Comparison of ENCODE assay signal across 22 cellular contexts in the genomic region with DNA sequence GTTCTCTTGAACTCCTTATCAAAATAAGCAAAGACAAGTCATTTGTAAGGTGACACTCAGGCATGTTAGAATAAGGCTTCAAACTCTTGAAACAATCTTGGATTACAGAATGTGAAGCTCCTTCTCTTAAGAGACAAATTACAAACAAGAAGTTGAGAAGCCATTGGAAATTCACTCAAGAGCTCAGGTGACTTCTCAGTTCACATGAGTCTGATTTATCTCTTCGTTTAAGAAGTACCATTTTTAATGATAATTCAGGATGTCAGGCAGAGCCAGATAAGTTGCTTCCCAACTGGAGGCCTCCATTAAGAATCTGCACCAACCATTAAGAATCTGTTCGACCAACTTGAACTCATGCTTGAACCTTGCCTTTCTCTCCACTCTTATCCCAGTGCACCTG.
"Had no signal": no experiment of that assay in that cellular context is flagged by ENCODE, and none has a peak within 500 bp of the region (broad histone marks: within the 10 kb centered on the region; RNA-seq: fewer than 3 reads in every experiment).

No MANE protein-coding gene starts in this region.

- H3K4me3 ChIP-seq: Peyer's patch, SJSA1 had no signal

- H3K9ac ChIP-seq: KMS-11 had no signal

- H3K27me3 ChIP-seq: Peyer's patch, SJSA1 had no signal

- H3K4me1 ChIP-seq: Peyer's patch had no signal

- DNase-seq: activated B cell treated with CpG ODN at 0.5 μM for 24 hours; activated CD4-positive, alpha-beta memory T cell treated with anti-CD3 and anti-CD28 coated beads for 36 hours; activated CD4-positive, alpha-beta T cell treated with anti-CD3 and anti-CD28 coated beads, Interleukin-2, amount 10 ng/mL, durations not matched to agents 7 days and 5 days; activated CD8-positive, alpha-beta memory T cell treated with anti-CD3 and anti-CD28 coated beads for 24 hours; activated gamma-delta T cell; activated naive CD4-positive, alpha-beta T cell treated with anti-CD3 and anti-CD28 coated beads, Interleukin-2, amount 10 ng/mL, durations not matched to agents 7 days and 5 days; activated naive CD8-positive, alpha-beta T cell treated with anti-CD3 and anti-CD28 coated beads for 36 hours; activated T-cell treated with anti-CD3 and anti-CD28 coated beads, Interleukin-2, amount 50 U/mL, for 48 hours; cerebellar nuclear complex; NCI-H1092; NCI-H1930; NCI-H345; NCI-H510A; NCI-H526 treated with DMSO at 0.1 percent for 48 hours; NK-92 treated with Interleukin-12 subunit alpha and Interleukin-12 subunit beta, amount 100 ng/mL, for 24 hours; Peyer's patch; SHP77; T-helper 17 cell; T-helper 9 cell had no signal

- H3K9me3 Mint-ChIP-seq: activated B cell treated with CpG ODN at 0.5 μM for 24 hours; activated CD4-positive, alpha-beta memory T cell treated with anti-CD3 and anti-CD28 coated beads for 36 hours; activated CD4-positive, alpha-beta T cell treated with anti-CD3 and anti-CD28 coated beads, Interleukin-2, amount 10 ng/mL, durations not matched to agents 7 days and 5 days; activated naive CD4-positive, alpha-beta T cell treated with anti-CD3 and anti-CD28 coated beads, Interleukin-2, amount 10 ng/mL, durations not matched to agents 7 days and 5 days; activated naive CD8-positive, alpha-beta T cell treated with anti-CD3 and anti-CD28 coated beads for 36 hours had no signal

- H3K4me1 Mint-ChIP-seq: activated B cell treated with CpG ODN at 0.5 μM for 24 hours; activated CD4-positive, alpha-beta T cell treated with anti-CD3 and anti-CD28 coated beads, Interleukin-2, amount 10 ng/mL, durations not matched to agents 7 days and 5 days; activated naive CD4-positive, alpha-beta T cell treated with anti-CD3 and anti-CD28 coated beads, Interleukin-2, amount 10 ng/mL, durations not matched to agents 7 days and 5 days; activated naive CD8-positive, alpha-beta T cell treated with anti-CD3 and anti-CD28 coated beads for 36 hours; activated T-helper 17 cell treated with anti-CD3 and anti-CD28 coated beads, Interleukin-2, amount 50 U/mL, for 72 hours; T-helper 17 cell had no signal

- H3K36me3 ChIP-seq: Peyer's patch, SJSA1 had no signal

- H3K9me3 ChIP-seq: Peyer's patch, SJSA1 had no signal

- H3K27me3 Mint-ChIP-seq: activated B cell treated with CpG ODN at 0.5 μM for 24 hours; activated CD4-positive, alpha-beta T cell treated with anti-CD3 and anti-CD28 coated beads, Interleukin-2, amount 10 ng/mL, durations not matched to agents 7 days and 5 days; activated naive CD4-positive, alpha-beta T cell treated with anti-CD3 and anti-CD28 coated beads, Interleukin-2, amount 10 ng/mL, durations not matched to agents 7 days and 5 days; T-helper 17 cell had no signal

- ATAC-seq: activated T-helper 17 cell treated with anti-CD3 and anti-CD28 coated beads, Interleukin-2, amount 50 U/mL, for 72 hours; T-helper 17 cell had no signal

- H3K4me2 ChIP-seq: KMS-11 had no signal

- H3K36me3 Mint-ChIP-seq: activated CD4-positive, alpha-beta memory T cell treated with anti-CD3 and anti-CD28 coated beads for 36 hours; activated naive CD4-positive, alpha-beta T cell treated with anti-CD3 and anti-CD28 coated beads, Interleukin-2, amount 10 ng/mL, durations not matched to agents 7 days and 5 days; activated naive CD8-positive, alpha-beta T cell treated with anti-CD3 and anti-CD28 coated beads for 36 hours had no signal

- H3K27ac ChIP-seq: KMS-11, Peyer's patch, SJSA1 had no signal

- H3K4me3 Mint-ChIP-seq: activated B cell treated with CpG ODN at 0.5 μM for 24 hours; activated CD4-positive, alpha-beta memory T cell treated with anti-CD3 and anti-CD28 coated beads for 36 hours; activated CD4-positive, alpha-beta T cell treated with anti-CD3 and anti-CD28 coated beads, Interleukin-2, amount 10 ng/mL, durations not matched to agents 7 days and 5 days; activated naive CD4-positive, alpha-beta T cell treated with anti-CD3 and anti-CD28 coated beads, Interleukin-2, amount 10 ng/mL, durations not matched to agents 7 days and 5 days; activated naive CD8-positive, alpha-beta T cell treated with anti-CD3 and anti-CD28 coated beads for 36 hours; activated T-helper 17 cell treated with anti-CD3 and anti-CD28 coated beads, Interleukin-2, amount 50 U/mL, for 72 hours; T-helper 17 cell had no signal

- H3K27ac Mint-ChIP-seq: activated B cell treated with CpG ODN at 0.5 μM for 24 hours; activated CD4-positive, alpha-beta memory T cell treated with anti-CD3 and anti-CD28 coated beads for 36 hours; activated CD4-positive, alpha-beta T cell treated with anti-CD3 and anti-CD28 coated beads, Interleukin-2, amount 10 ng/mL, durations not matched to agents 7 days and 5 days; activated naive CD4-positive, alpha-beta T cell treated with anti-CD3 and anti-CD28 coated beads, Interleukin-2, amount 10 ng/mL, durations not matched to agents 7 days and 5 days; activated naive CD8-positive, alpha-beta T cell treated with anti-CD3 and anti-CD28 coated beads for 36 hours; activated T-helper 17 cell treated with anti-CD3 and anti-CD28 coated beads, Interleukin-2, amount 50 U/mL, for 72 hours; T-helper 17 cell had no signal
